In the genomic region with DNA sequence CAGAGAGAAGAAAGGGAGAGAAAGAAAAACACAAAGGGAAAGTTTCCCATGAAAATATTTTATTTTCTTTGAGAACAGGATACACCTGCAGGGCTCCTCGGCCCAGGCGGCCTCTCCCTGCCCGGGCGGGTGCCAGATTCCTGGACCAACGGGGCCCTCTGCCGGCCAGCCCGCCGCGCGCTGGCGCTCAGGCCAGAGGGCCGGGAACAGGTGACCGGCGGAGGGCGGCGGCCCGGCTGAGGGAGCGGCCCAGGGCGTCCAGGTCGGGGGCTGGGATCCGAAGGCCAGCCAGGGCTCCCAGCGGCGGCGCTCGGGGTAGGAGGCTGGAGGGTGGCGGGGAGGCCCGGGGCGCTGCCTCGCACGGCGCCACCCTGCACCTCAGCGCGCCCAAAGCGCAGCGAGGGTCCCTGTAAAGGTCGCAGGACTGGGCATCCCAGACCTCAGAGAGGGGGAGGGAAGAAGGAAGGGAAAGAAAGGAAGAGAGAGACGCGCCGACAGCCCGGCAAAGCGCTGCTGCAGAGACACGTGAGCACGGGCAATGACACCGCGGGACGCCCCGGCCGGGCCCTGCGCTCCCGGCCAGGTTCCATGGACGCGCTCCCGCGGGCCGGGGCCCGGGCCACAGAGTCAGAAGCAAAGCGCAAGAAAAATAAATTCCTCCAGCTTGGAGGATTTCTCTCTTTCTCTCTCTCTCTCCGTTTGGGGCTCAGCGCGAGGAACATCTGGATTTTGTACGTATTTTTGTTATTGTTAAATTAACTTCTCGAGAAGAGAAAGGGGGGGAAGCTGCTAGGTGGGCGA, we compare ENCODE assay signal across 8 cellular contexts. TPM values are rescaled to one million over a fixed set of nuclear protein-coding genes. Genes with fewer than 3 reads are reported as not detected.
DNase-seq lines count a peak whose midpoint lies in the region; ATAC-seq, FAIRE-seq and TF ChIP-seq lines count a peak whose summit lies in the region.

No MANE protein-coding gene starts in this region.

- H3K27me3 Mint-ChIP-seq in CD8-positive, alpha-beta T cell (ENCODE audit: low read depth), result peaks cover 16% of the 10 kb centered on the region
- H3K27me3 Mint-ChIP-seq in central memory CD8-positive, alpha-beta T cell, result peaks cover 27% of the 10 kb centered on the region

- H3K9me3 Mint-ChIP-seq in CD8-positive, alpha-beta T cell, result no peaks in the 10 kb centered on the region
- no peaks in the 10 kb centered on the region for H3K9me3 Mint-ChIP-seq in central memory CD8-positive, alpha-beta T cell

- H3K9me3 ChIP-seq in CD8-positive, alpha-beta T cell (ENCODE audit: low read length), result no peaks in the 10 kb centered on the region
- H3K9me3 ChIP-seq in small intestine (ENCODE audit: control insufficient read depth, low read depth), result no peaks in the 10 kb centered on the region

- H3K27ac ChIP-seq in CD8-positive, alpha-beta T cell (ENCODE audit: low read depth, low read length), result no peak overlapping the region
- H3K27ac ChIP-seq in small intestine (ENCODE audit: low read depth in 1 of 2, low read length in 1 of 2), result peak overlapping the region; percentile 0 to 76

- 1 to 2% (median 2%) methylated on average over 50 to 63 of the region's 63 CpGs for WGBS in small intestine, 3 donors

- no peaks in the 10 kb centered on the region for H3K36me3 ChIP-seq in CD8-positive, alpha-beta T cell (ENCODE audit: insufficient read depth, low read length)
- no peaks in the 10 kb centered on the region for H3K36me3 ChIP-seq in small intestine (ENCODE audit: control insufficient read depth in 2 of 2, insufficient read depth in 2 of 2, low read length in 2 of 2)

- peaks cover 14% of the 10 kb centered on the region for H3K27me3 ChIP-seq in CD8-positive, alpha-beta T cell (ENCODE audit: insufficient read depth, low read length)
- H3K27me3 ChIP-seq in small intestine (ENCODE audit: control insufficient read depth in 2 of 2, insufficient read depth in 2 of 2, low read length in 2 of 2), result peaks cover 5 to 26% of the 10 kb centered on the region in 2 donors

- H3K4me1 ChIP-seq in CD8-positive, alpha-beta T cell (ENCODE audit: insufficient read depth, low read length), result peaks cover 19% of the 10 kb centered on the region
- peaks cover 0 to 1% of the 10 kb centered on the region in 2 donors for H3K4me1 ChIP-seq in small intestine (ENCODE audit: control insufficient read depth in 2 of 2, insufficient read depth in 1 of 2, low read depth in 1 of 2, low read length in 1 of 2)

- H3K27ac Mint-ChIP-seq in CD8-positive, alpha-beta T cell, result no peak overlapping the region
- peak overlapping the region; percentile 41 for H3K27ac Mint-ChIP-seq in central memory CD8-positive, alpha-beta T cell (ENCODE audit: low read depth)

- TF ChIP-seq CTCF in CD8-positive, alpha-beta T cell (IDR thresholded peaks at IDR 0.05), result peak; percentile 56
- TF ChIP-seq CTCF in NB4 (IDR thresholded peaks at IDR 0.05; ENCODE audit: low read depth, low read length), result peak; percentile 46

- CTCF ChIA-PET in CD8-positive, alpha-beta T cell (lab: Charles Lee), result interaction anchor here (0.8 to 18.7 kb wide), 11 partner anchors 10 to 498 kb away, joined by 3 to 264 read pairs (median 3); no protein-coding TSS in a partner anchor

- DNase-seq in CD8-positive, alpha-beta T cell, result peak in 6 of 7 experiments; percentile 45 to 82 (median 55)
- DNase-seq in NB4 (ENCODE audit: low read depth) (peak; percentile 59), UCSD-AML1 (lab: John Stamatoyannopoulos, UW; ENCODE audit: unreplicated experiment) (peak; percentile 70), iris pigment epithelial cell (ENCODE audit: low read depth) (peak; percentile 72), small intestine (peak; percentile 72), KG1 (lab: John Stamatoyannopoulos, UW) (no peak)
- no peak for DNase-seq in central memory CD8-positive, alpha-beta T cell (ENCODE audit: low spot score in 2 of 2)

- H3K4me1 Mint-ChIP-seq in CD8-positive, alpha-beta T cell (ENCODE audit: low read depth), result peaks cover 13% of the 10 kb centered on the region
- H3K4me1 Mint-ChIP-seq in central memory CD8-positive, alpha-beta T cell, result peaks cover 7% of the 10 kb centered on the region

- peak overlapping the region; percentile 31 for H3K4me3 ChIP-seq in CD8-positive, alpha-beta T cell (ENCODE audit: low read depth, low read length)
- no peak overlapping the region for H3K4me3 ChIP-seq in NB4 (ENCODE audit: low read depth, low read length)
- H3K4me3 ChIP-seq in small intestine (ENCODE audit: low read depth in 1 of 2, low read length in 2 of 2), result peak overlapping the region in 1 of 2 donors; percentile 45

- H3K36me3 Mint-ChIP-seq in CD8-positive, alpha-beta T cell, result no peaks in the 10 kb centered on the region
- H3K36me3 Mint-ChIP-seq in central memory CD8-positive, alpha-beta T cell (ENCODE audit: insufficient read depth), result no peaks in the 10 kb centered on the region

- no peak for FAIRE-seq in small intestine (lab: Jason Lieb, UNC)

- H3K4me3 Mint-ChIP-seq in CD8-positive, alpha-beta T cell, result peak overlapping the region; percentile 74
- peak overlapping the region; percentile 71 for H3K4me3 Mint-ChIP-seq in central memory CD8-positive, alpha-beta T cell

- POLR2A ChIA-PET in CD8-positive, alpha-beta T cell (lab: Charles Lee), result interaction anchor here (2.6 kb wide), 1 partner anchor 181 kb away, joined by 16 read pairs; no protein-coding TSS in a partner anchor

- peak; percentile 64 for ATAC-seq in CD8-positive, alpha-beta T cell
- ATAC-seq in GM21367 (IDR thresholded peaks at IDR 0.05; ENCODE audit: unreplicated experiment), result peak; percentile 58
- peak; percentile 39 for ATAC-seq in central memory CD8-positive, alpha-beta T cell (replicated peaks; ENCODE audit: extremely low read depth, poor library complexity, severe bottlenecking)

- TF ChIP-seq POLR2A in NB4 (IDR thresholded peaks at IDR 0.05; ENCODE audit: extremely low read depth, insufficient read length), result no peak

- intact Hi-C loops in CD8-positive, alpha-beta T cell (cut with DNase I, micrococcal nuclease), result loop anchor here in 1 of 2 experiments (1.0 to 10.0 kb wide), 3 partner anchors 122 to 466 kb away; no protein-coding TSS in a partner anchor

RNA-seq across cellular contexts. Expression of a gene that starts 0.9 kb away (rescaled TPM):
- not detected for total RNA-seq in CD8-positive, alpha-beta T cell
- polyA plus RNA-seq in small intestine, result 1 to 10 TPM in 1 of 3 donors, under 1 TPM in 2; 0.27 to 1.9 (median 0.45) TPM

RNA-seq across cellular contexts. Expression of a gene that starts 60.0 kb away (rescaled TPM):
- under 1 TPM in 1 of 2 experiments, not detected in 1; 0.14 TPM for total RNA-seq in CD8-positive, alpha-beta T cell
- not detected for polyA plus RNA-seq in small intestine

Comparison
In these comparisons a context has a peak if more than half of its experiments do, and no peak if none do; other contexts are left out.
1. DNase-seq: peak in CD8-positive, alpha-beta T cell (6 of 7), NB4 (single experiment), UCSD-AML1 (single experiment), iris pigment epithelial cell (single experiment) and small intestine (single experiment); none in central memory CD8-positive, alpha-beta T cell (0 of 2) and KG1 (single experiment).
2. Peak in every context shown above with its lines, with median percentiles within 50 percentile points of each other: ATAC-seq.